In genomic region chr7:91685544-91685943, GRCh38 we compare ENCODE assay signal across 23 cellular contexts.
DNase-seq lines count a peak whose midpoint lies in the region; ATAC-seq and TF ChIP-seq lines count a peak whose summit lies in the region.
"Had no signal": no experiment of that assay in that cellular context is flagged by ENCODE, and none has a peak within 500 bp of the region (broad histone marks: within the 10 kb centered on the region; RNA-seq: fewer than 3 reads in every experiment).

No MANE protein-coding gene starts in this region.

- DNase-seq in GM03348 (ENCODE audit: low spot score) = peak; percentile 64
- DNase-seq in RKO (ENCODE audit: low spot score) = peak; percentile 57
- peak; percentile 24 for DNase-seq in epithelial cell of esophagus (ENCODE audit: low read depth)
- DNase-seq in non-pigmented ciliary epithelial cell (ENCODE audit: low read depth) = peak; percentile 50
- no peak for DNase-seq in esophagus squamous epithelium (lab: John Stamatoyannopoulos, UW)
- DNase-seq: activated CD4-positive, alpha-beta T cell treated with anti-CD3 and anti-CD28 coated beads, Interleukin-2, amount 10 ng/mL, durations not matched to agents 24 days and 14 days; activated CD8-positive, alpha-beta memory T cell treated with anti-CD3 and anti-CD28 coated beads, Interleukin-2, amount 10 ng/mL, durations not matched to agents 7 days and 5 days; colonic mucosa; DMS79; effector memory CD8-positive, alpha-beta T cell; Karpas-422; left ventricle myocardium superior; NCI-H187 treated with DMSO at 0.1 percent for 48 hours; NCI-H748 treated with DMSO at 0.1 percent for 48 hours; nephron progenitor cell; psoas muscle; SIG-M5; stimulated activated CD4-positive, alpha-beta T cell treated with anti-CD3 and anti-CD28 coated beads, Interleukin-2, amount 100 ng/mL, for 48 hours; stimulated activated naive B cell treated with anti-CD40 and anti-IgM and Interleukin-4, amounts not matched to agents 10 μg/mL and 1 μg/mL and 100 μg/mL, for 72 hours had no signal

- TF ChIP-seq CTCF in epithelial cell of esophagus (IDR thresholded peaks at IDR 0.05; ENCODE audit: insufficient read depth, low read depth, low read length, missing control alignments) (no peak), esophagus squamous epithelium (IDR thresholded peaks at IDR 0.05) (no peak)

- intact Hi-C loops in esophagus squamous epithelium (cut with DNase I) = no loop called here

- H3K4me3 ChIP-seq in epithelial cell of esophagus (ENCODE audit: low read length) = no peak overlapping the region
- H3K4me3 ChIP-seq in esophagus squamous epithelium = no peak overlapping the region
- H3K4me3 ChIP-seq: colonic mucosa, psoas muscle, skin epidermis had no signal

- H3K36me3 ChIP-seq in esophagus squamous epithelium = no peaks in the 10 kb centered on the region
- H3K36me3 ChIP-seq: colonic mucosa had no signal

- no peak overlapping the region for H3K27ac ChIP-seq in esophagus squamous epithelium
- H3K27ac ChIP-seq: colonic mucosa, psoas muscle, skin epidermis had no signal

- no peaks in the 10 kb centered on the region for H3K4me1 ChIP-seq in esophagus squamous epithelium
- H3K4me1 ChIP-seq: colonic mucosa, psoas muscle had no signal

- WGBS in esophagus squamous epithelium, 2 donors = 76 to 90% methylated on average over 1 of the region's 1 CpG

- H3K9me3 ChIP-seq in esophagus squamous epithelium = peaks cover 0 to 19% (median 13%) of the 10 kb centered on the region in 3 donors
- H3K9me3 ChIP-seq: colonic mucosa had no signal

- ATAC-seq in GM18861 (IDR thresholded peaks at IDR 0.05; ENCODE audit: unreplicated experiment) (no peak), GM18907 (IDR thresholded peaks at IDR 0.05; ENCODE audit: unreplicated experiment) (no peak), HG03025 (IDR thresholded peaks at IDR 0.05; ENCODE audit: low FRiP score, unreplicated experiment) (no peak)
- ATAC-seq: activated CD8-positive, alpha-beta memory T cell treated with anti-CD3 and anti-CD28 coated beads, Interleukin-2, amount 10 ng/mL, durations not matched to agents 7 days and 5 days; effector memory CD8-positive, alpha-beta T cell; left ventricle myocardium superior; psoas muscle; stimulated activated naive B cell treated with anti-CD40 and anti-IgM and Interleukin-4, amounts not matched to agents 10 μg/mL and 1 μg/mL and 100 μg/mL, for 72 hours had no signal

- TF ChIP-seq POLR2A in esophagus squamous epithelium (IDR thresholded peaks at IDR 0.05) = no peak

- H3K27me3 ChIP-seq in esophagus squamous epithelium = no peaks in the 10 kb centered on the region
- H3K27me3 ChIP-seq: colonic mucosa had no signal
